ENCODE assay signal across 8 cellular contexts in genomic region chr19:1469200-1469935, GRCh38. TPM values are rescaled to one million over a fixed set of nuclear protein-coding genes. Genes with fewer than 3 reads are reported as not detected.
DNase-seq lines count a peak whose midpoint lies in the region; ATAC-seq and TF ChIP-seq lines count a peak whose summit lies in the region.

No MANE protein-coding gene starts in this region.

- peaks cover 7% of the 10 kb centered on the region for H3K4me1 Mint-ChIP-seq in chondrocyte (ENCODE audit: low read depth)

- H3K4me3 ChIP-seq in GM06990 (replicated peaks; ENCODE audit: low read depth, low read length) = no peak overlapping the region
- peak overlapping the region; percentile 11; the same call in 1 of the 2 replicates for H3K4me3 ChIP-seq in SJSA1
- H3K4me3 ChIP-seq in fibroblast of villous mesenchyme (ENCODE audit: low read depth, low read length) = peak overlapping the region; percentile 49
- H3K4me3 ChIP-seq in skeletal muscle satellite cell (ENCODE audit: low read length) = peak overlapping the region; percentile 56

- H3K4me1 ChIP-seq in SJSA1 (replicated peaks) (peaks cover 34% of the 10 kb centered on the region), skeletal muscle satellite cell (ENCODE audit: control insufficient read depth, insufficient read depth, low read length) (peaks cover 37% of the 10 kb centered on the region)

- H3K9ac ChIP-seq in skeletal muscle satellite cell (ENCODE audit: low read depth, low read length) = no peak overlapping the region

- H3K36me3 Mint-ChIP-seq in chondrocyte (ENCODE audit: low read depth) = peaks cover 1% of the 10 kb centered on the region

- no peak overlapping the region for H3K4me3 Mint-ChIP-seq in chondrocyte (ENCODE audit: unreplicated experiment)

- DNase-seq in GM06990 (ENCODE audit: extremely low read depth, insufficient read length) = peak; percentile 23
- no peak for DNase-seq in SJSA1 (ENCODE audit: low read depth in 1 of 2, low spot score in 2 of 2)
- DNase-seq in fibroblast of villous mesenchyme (ENCODE audit: low read depth) = peak; percentile 14
- no peak for DNase-seq in chondrocyte (ENCODE audit: low spot score)
- DNase-seq in NCI-H510A treated with DMSO at 0.1 percent for 48 hours (lab: John Stamatoyannopoulos, UW) = no peak

- no peaks in the 10 kb centered on the region; the same call in 1 of the 2 replicates for H3K36me3 ChIP-seq in GM06990 (ENCODE audit: control insufficient read depth, insufficient read depth, low read length)
- peaks cover 5% of the 10 kb centered on the region; the same call in 1 of the 2 replicates for H3K36me3 ChIP-seq in SJSA1
- no peaks in the 10 kb centered on the region for H3K36me3 ChIP-seq in skeletal muscle satellite cell (ENCODE audit: insufficient read depth, low read length)

- H3K27me3 Mint-ChIP-seq in chondrocyte (ENCODE audit: low read depth) = peaks cover 2% of the 10 kb centered on the region

- H3K9me3 ChIP-seq in SJSA1 (replicated peaks) = peaks cover 4% of the 10 kb centered on the region; the same call in 1 of the 2 replicates
- H3K9me3 ChIP-seq in skeletal muscle satellite cell (replicated peaks; ENCODE audit: low read length) = no peaks in the 10 kb centered on the region

- H3K27ac ChIP-seq in SJSA1 = no peak overlapping the region

- H3K4me2 ChIP-seq in skeletal muscle satellite cell (ENCODE audit: low read length) = peak overlapping the region; percentile 81

- no peaks in the 10 kb centered on the region for H3K9me3 Mint-ChIP-seq in chondrocyte (ENCODE audit: low read depth)

- H3K27me3 ChIP-seq in GM06990 (replicated peaks; ENCODE audit: control insufficient read depth, insufficient read depth, low read length) (no peaks in the 10 kb centered on the region; the same call in 1 of the 2 replicates), SJSA1 (replicated peaks) (peaks cover 62% of the 10 kb centered on the region), skeletal muscle satellite cell (ENCODE audit: control insufficient read depth, insufficient read depth, low read length) (peaks cover 50% of the 10 kb centered on the region)

- no peak overlapping the region for H3K27ac Mint-ChIP-seq in chondrocyte (ENCODE audit: unreplicated experiment)

- no peak for TF ChIP-seq CTCF in GM06990 (IDR thresholded peaks at IDR 0.05; ENCODE audit: insufficient read depth, low read length, poor library complexity, severe bottlenecking)
- TF ChIP-seq CTCF in fibroblast of villous mesenchyme (IDR thresholded peaks at IDR 0.05; ENCODE audit: insufficient read depth, low read depth, low read length) = no peak
- TF ChIP-seq CTCF in chondrocyte (IDR thresholded peaks at IDR 0.05) = no peak

- ATAC-seq in HG02938 (IDR thresholded peaks at IDR 0.05; ENCODE audit: unreplicated experiment) (no peak), HG02571 (IDR thresholded peaks at IDR 0.05; ENCODE audit: unreplicated experiment) (no peak)

RNA-seq across cellular contexts. Expression of gene C19orf25, which starts 9.6 kb away (rescaled TPM):
- 29.3 and 34.2 TPM in 2 replicates for total RNA-seq in SJSA1 (2014; rRNA removed; shearing (Covaris generic))
- total RNA-seq in fibroblast of villous mesenchyme = 29.6 and 32.8 TPM in 2 replicates
- 25.3 and 32.4 TPM in 2 replicates for total RNA-seq in skeletal muscle satellite cell (2012; rRNA removed)
- total RNA-seq in chondrocyte = 23.3 to 24.7 TPM (median 24.2 TPM) in 3 replicates

RNA-seq across cellular contexts. Expression of gene APC2, which starts 19.4 kb away (rescaled TPM):
- total RNA-seq in SJSA1 (2014; rRNA removed; shearing (Covaris generic)) = 0.25 TPM in 1 of 2 replicates, not detected in the other
- total RNA-seq in fibroblast of villous mesenchyme (0.32 and 0.43 TPM in 2 replicates), chondrocyte (1.4 to 3.9 TPM (median 3.9 TPM) in 3 replicates)
- under 0.01 and 0.51 TPM in 2 replicates for total RNA-seq in skeletal muscle satellite cell (2012; rRNA removed)

RNA-seq across cellular contexts. Expression of gene PCSK4, which starts 20.8 kb away (rescaled TPM):
- 0.34 TPM in 1 of 2 replicates, not detected in the other for total RNA-seq in SJSA1 (2014; rRNA removed; shearing (Covaris generic))
- total RNA-seq in fibroblast of villous mesenchyme (1.3 and 1.9 TPM in 2 replicates), chondrocyte (3.3 to 4.0 TPM (median 3.9 TPM) in 3 replicates)
- total RNA-seq in skeletal muscle satellite cell (2012; rRNA removed) = 0.87 and 2.8 TPM in 2 replicates

RNA-seq across cellular contexts. Expression of gene REEP6, which starts 21.6 kb away (rescaled TPM):
- 0.92 TPM in 1 of 2 replicates, not detected in the other for total RNA-seq in SJSA1 (2014; rRNA removed; shearing (Covaris generic))
- total RNA-seq in fibroblast of villous mesenchyme (0.43 and 0.97 TPM in 2 replicates), chondrocyte (2.7 to 3.9 TPM (median 2.8 TPM) in 3 replicates)
- 3.0 and 3.3 TPM in 2 replicates for total RNA-seq in skeletal muscle satellite cell (2012; rRNA removed)

RNA-seq across cellular contexts. Expression of gene RPS15, which starts 31.2 kb away (rescaled TPM):
- 1,442 and 2,183 TPM in 2 replicates for total RNA-seq in SJSA1 (2014; rRNA removed; shearing (Covaris generic))
- total RNA-seq in fibroblast of villous mesenchyme = 346 and 444 TPM in 2 replicates
- total RNA-seq in skeletal muscle satellite cell (2012; rRNA removed) = 803 and 928 TPM in 2 replicates
- total RNA-seq in chondrocyte = 614 to 734 TPM (median 636 TPM) in 3 replicates

Comparison
In these comparisons a context has a peak if more than half of its experiments do, and no peak if none do; other contexts are left out.
1. DNase-seq: peak in GM06990 (single experiment) and fibroblast of villous mesenchyme (single experiment); none in SJSA1 (0 of 2), chondrocyte (single experiment) and NCI-H510A treated with DMSO at 0.1 percent for 48 hours (single experiment).